Comparison of ENCODE assay signal across 9 cellular contexts in genomic region chr9:88835038-88835466, GRCh38.
DNase-seq lines count a peak whose midpoint lies in the region; ATAC-seq and TF ChIP-seq lines count a peak whose summit lies in the region.
"Had no signal": no experiment of that assay in that cellular context is flagged by ENCODE, and none has a peak within 500 bp of the region (broad histone marks: within the 10 kb centered on the region; RNA-seq: fewer than 3 reads in every experiment).

No MANE protein-coding gene starts in this region.

- peak; percentile 69 for DNase-seq in activated CD4-positive, alpha-beta T cell treated with anti-CD3 and anti-CD28 coated beads, Interleukin-2, amount 10 ng/mL, durations not matched to agents 24 days and 14 days
- DNase-seq in activated CD4-positive, alpha-beta T cell treated with anti-CD3 and anti-CD28 coated beads, Interleukin-2, amount 50 U/mL, for 48 hours = no peak
- peak; percentile 12 for DNase-seq in activated CD8-positive, alpha-beta T cell treated with anti-CD3 and anti-CD28 coated beads for 36 hours
- DNase-seq in smooth muscle cell (lab: John Stamatoyannopoulos, UW; ENCODE audit: unreplicated experiment) (no peak), NCI-H2081 (lab: John Stamatoyannopoulos, UW) (no peak), psoas muscle (no peak)
- DNase-seq in activated CD8-positive, alpha-beta memory T cell treated with anti-CD3 and anti-CD28 coated beads for 24 hours = no peak

- WGBS in smooth muscle cell (ENCODE audit: low lambda C conversion rate) = 13% methylated on average over 1 of the region's 1 CpG
- WGBS in psoas muscle, 3 donors = 77 to 88% (median 81%) methylated on average over 1 of the region's 1 CpG

- POLR2A ChIA-PET in activated CD8-positive, alpha-beta T cell treated with anti-CD3 and anti-CD28 coated beads for 36 hours (lab: Charles Lee) = no interaction called here

- H3K27me3 ChIP-seq in smooth muscle cell (ENCODE audit: low read depth) (no peaks in the 10 kb centered on the region), psoas muscle (ENCODE audit: insufficient read depth in 3 of 3, low read length in 2 of 3) (no peaks in the 10 kb centered on the region)

- TF ChIP-seq CTCF in activated CD8-positive, alpha-beta T cell treated with anti-CD3 and anti-CD28 coated beads for 36 hours (IDR thresholded peaks at IDR 0.05) = no peak
- TF ChIP-seq CTCF in smooth muscle cell (IDR thresholded peaks at IDR 0.05; ENCODE audit: borderline replicate concordance, insufficient read depth, poor library complexity, severe bottlenecking) (no peak), psoas muscle (IDR thresholded peaks at IDR 0.05) (no peak)

- intact Hi-C loops in activated CD4-positive, alpha-beta T cell treated with anti-CD3 and anti-CD28 coated beads, Interleukin-2, amount 10 ng/mL, durations not matched to agents 24 days and 14 days (cut with micrococcal nuclease) = loop anchor here (5.0 kb wide), 1 partner anchor 152 kb away; no protein-coding TSS in a partner anchor
- intact Hi-C loops in activated CD8-positive, alpha-beta T cell treated with anti-CD3 and anti-CD28 coated beads for 36 hours (cut with micrococcal nuclease) = loop anchor here (10.0 kb wide), 1 partner anchor 160 kb away; the partner anchor contains the start of gene S1PR3
- intact Hi-C loops in psoas muscle (cut with DNase I) = no loop called here

- peak overlapping the region; percentile 54 for H3K27ac Mint-ChIP-seq in activated CD4-positive, alpha-beta T cell treated with anti-CD3 and anti-CD28 coated beads, Interleukin-2, amount 10 ng/mL, durations not matched to agents 24 days and 14 days
- no peak overlapping the region for H3K27ac Mint-ChIP-seq in activated CD8-positive, alpha-beta T cell treated with anti-CD3 and anti-CD28 coated beads for 36 hours

- H3K9me3 Mint-ChIP-seq in activated CD4-positive, alpha-beta T cell treated with anti-CD3 and anti-CD28 coated beads, Interleukin-2, amount 10 ng/mL, durations not matched to agents 24 days and 14 days = no peaks in the 10 kb centered on the region
- no peaks in the 10 kb centered on the region for H3K9me3 Mint-ChIP-seq in activated CD8-positive, alpha-beta T cell treated with anti-CD3 and anti-CD28 coated beads for 36 hours

- H3K4me3 Mint-ChIP-seq in activated CD4-positive, alpha-beta T cell treated with anti-CD3 and anti-CD28 coated beads, Interleukin-2, amount 10 ng/mL, durations not matched to agents 24 days and 14 days = no peak overlapping the region
- H3K4me3 Mint-ChIP-seq in activated CD8-positive, alpha-beta T cell treated with anti-CD3 and anti-CD28 coated beads for 36 hours = no peak overlapping the region

- H3K4me1 Mint-ChIP-seq in activated CD4-positive, alpha-beta T cell treated with anti-CD3 and anti-CD28 coated beads, Interleukin-2, amount 10 ng/mL, durations not matched to agents 24 days and 14 days = peaks cover 9% of the 10 kb centered on the region
- peaks cover 19% of the 10 kb centered on the region for H3K4me1 Mint-ChIP-seq in activated CD8-positive, alpha-beta T cell treated with anti-CD3 and anti-CD28 coated beads for 36 hours (ENCODE audit: low read depth)

- ATAC-seq in HG03378 (IDR thresholded peaks at IDR 0.05; ENCODE audit: unreplicated experiment) (peak; percentile 99), psoas muscle (no peak)
- peak; percentile 89 for ATAC-seq in activated CD8-positive, alpha-beta T cell treated with anti-CD3 and anti-CD28 coated beads for 36 hours

- peaks cover 12% of the 10 kb centered on the region for H3K4me1 ChIP-seq in smooth muscle cell (ENCODE audit: low read depth)
- no peaks in the 10 kb centered on the region for H3K4me1 ChIP-seq in psoas muscle

- H3K79me2 ChIP-seq in smooth muscle cell (ENCODE audit: low read depth) = no peaks in the 10 kb centered on the region

- no peaks in the 10 kb centered on the region for H3K9me3 ChIP-seq in smooth muscle cell (replicated peaks; ENCODE audit: low read depth)
- no peaks in the 10 kb centered on the region for H3K9me3 ChIP-seq in psoas muscle

- H3K27ac ChIP-seq in smooth muscle cell (ENCODE audit: low read depth) = peak overlapping the region; percentile 79
- H3K27ac ChIP-seq in psoas muscle = no peak overlapping the region
- H3K27ac ChIP-seq: PC-9 had no signal

- no peaks in the 10 kb centered on the region for H3K36me3 ChIP-seq in smooth muscle cell (ENCODE audit: low read depth)
- H3K36me3 ChIP-seq in psoas muscle (ENCODE audit: insufficient read depth in 1 of 2, low read depth in 1 of 2) = no peaks in the 10 kb centered on the region

- no peak overlapping the region for H3K9ac ChIP-seq in smooth muscle cell (ENCODE audit: low read depth)

- CTCF ChIA-PET in activated CD8-positive, alpha-beta T cell treated with anti-CD3 and anti-CD28 coated beads for 36 hours (lab: Charles Lee) = no interaction called here

- H3K36me3 Mint-ChIP-seq in activated CD4-positive, alpha-beta T cell treated with anti-CD3 and anti-CD28 coated beads, Interleukin-2, amount 10 ng/mL, durations not matched to agents 24 days and 14 days (ENCODE audit: low read depth) = no peaks in the 10 kb centered on the region
- no peaks in the 10 kb centered on the region for H3K36me3 Mint-ChIP-seq in activated CD8-positive, alpha-beta T cell treated with anti-CD3 and anti-CD28 coated beads for 36 hours (ENCODE audit: low read depth)

- no peak overlapping the region for H3K4me3 ChIP-seq in smooth muscle cell
- no peak overlapping the region for H3K4me3 ChIP-seq in psoas muscle
- H3K4me3 ChIP-seq: PC-9 had no signal

- peaks cover 12% of the 10 kb centered on the region for H3F3A ChIP-seq in smooth muscle cell (ENCODE audit: low read depth)

- no peaks in the 10 kb centered on the region for H4K20me1 ChIP-seq in smooth muscle cell (ENCODE audit: low read depth)

- H3K27me3 Mint-ChIP-seq in activated CD4-positive, alpha-beta T cell treated with anti-CD3 and anti-CD28 coated beads, Interleukin-2, amount 10 ng/mL, durations not matched to agents 24 days and 14 days = peaks cover 68% of the 10 kb centered on the region
- peaks cover 67% of the 10 kb centered on the region for H3K27me3 Mint-ChIP-seq in activated CD8-positive, alpha-beta T cell treated with anti-CD3 and anti-CD28 coated beads for 36 hours

- H2AFZ ChIP-seq in smooth muscle cell (ENCODE audit: low read depth) = no peak overlapping the region
- H2AFZ ChIP-seq: PC-9 had no signal

- peak overlapping the region; percentile 78 for H3K4me2 ChIP-seq in smooth muscle cell
- H3K4me2 ChIP-seq: PC-9 had no signal

Comparison
In these comparisons a context has a peak if more than half of its experiments do, and no peak if none do; other contexts are left out.
1. DNase-seq: peak in activated CD4-positive, alpha-beta T cell treated with anti-CD3 and anti-CD28 coated beads, Interleukin-2, amount 10 ng/mL, durations not matched to agents 24 days and 14 days (single experiment) and activated CD8-positive, alpha-beta T cell treated with anti-CD3 and anti-CD28 coated beads for 36 hours (single experiment); none in activated CD4-positive, alpha-beta T cell treated with anti-CD3 and anti-CD28 coated beads, Interleukin-2, amount 50 U/mL, for 48 hours (0 of 2), smooth muscle cell (single experiment), NCI-H2081 (0 of 2), psoas muscle (0 of 2) and activated CD8-positive, alpha-beta memory T cell treated with anti-CD3 and anti-CD28 coated beads for 24 hours (single experiment).
2. ATAC-seq: peak in HG03378 (single experiment) and activated CD8-positive, alpha-beta T cell treated with anti-CD3 and anti-CD28 coated beads for 36 hours (single experiment); none in psoas muscle (0 of 4).
3. intact Hi-C loops: an anchor here in activated CD4-positive, alpha-beta T cell treated with anti-CD3 and anti-CD28 coated beads, Interleukin-2, amount 10 ng/mL, durations not matched to agents 24 days and 14 days (5.0 kb wide) and activated CD8-positive, alpha-beta T cell treated with anti-CD3 and anti-CD28 coated beads for 36 hours (10.0 kb wide); none called in psoas muscle.